In genomic region chr13:114323349-114323748, GRCh38 we compare ENCODE assay signal across 14 cellular contexts. TPM values are rescaled to one million over a fixed set of nuclear protein-coding genes. Genes with fewer than 3 reads are reported as not detected.
DNase-seq lines count a peak whose midpoint lies in the region; ATAC-seq lines count a peak whose summit lies in the region.
"Had no signal": no experiment of that assay in that cellular context is flagged by ENCODE, and none has a peak within 500 bp of the region (broad histone marks: within the 10 kb centered on the region; RNA-seq: fewer than 3 reads in every experiment).

No MANE protein-coding gene starts in this region.

- no peak for DNase-seq in activated T-cell treated with anti-CD3 and anti-CD28 coated beads, Interleukin-2, amount 50 U/mL, for 24 hours
- DNase-seq in activated T-cell treated with anti-CD3 and anti-CD28 coated beads, Interleukin-2, amount 50 U/mL, for 48 hours = no peak
- DNase-seq in activated naive CD4-positive, alpha-beta T cell treated with anti-CD3 and anti-CD28 coated beads, Interleukin-2, amount 50 U/mL, for 72 hours (ENCODE audit: low spot score in 2 of 2) = no peak
- DNase-seq in activated naive CD4-positive, alpha-beta T cell treated with anti-CD3 and anti-CD28 coated beads, Interleukin-2, amount 10 ng/mL, durations not matched to agents 7 days and 5 days = no peak
- no peak for DNase-seq in HT-29 (ENCODE audit: low spot score)
- DNase-seq: C1 segment of cervical spinal cord; Calu3; CD4-positive, alpha-beta memory T cell; COR-L47; DMS53; DND-41; GOT3; HFFc6 had no signal

- no peaks in the 10 kb centered on the region for H3K27me3 Mint-ChIP-seq in activated T-cell treated with anti-CD3 and anti-CD28 coated beads, Interleukin-2, amount 50 U/mL, for 24 hours
- H3K27me3 Mint-ChIP-seq in activated naive CD4-positive, alpha-beta T cell treated with anti-CD3 and anti-CD28 coated beads, Interleukin-2, amount 10 ng/mL, durations not matched to agents 7 days and 5 days = no peaks in the 10 kb centered on the region
- no peaks in the 10 kb centered on the region for H3K27me3 Mint-ChIP-seq in activated T-helper 17 cell treated with anti-CD3 and anti-CD28 coated beads, Interleukin-2, amount 50 U/mL, for 72 hours
- H3K27me3 Mint-ChIP-seq: CD4-positive, alpha-beta memory T cell had no signal

- H3K4me1 Mint-ChIP-seq in activated T-cell treated with anti-CD3 and anti-CD28 coated beads, Interleukin-2, amount 50 U/mL, for 24 hours (ENCODE audit: low read depth) = peaks cover 76% of the 10 kb centered on the region
- peaks cover 35% of the 10 kb centered on the region for H3K4me1 Mint-ChIP-seq in activated naive CD4-positive, alpha-beta T cell treated with anti-CD3 and anti-CD28 coated beads, Interleukin-2, amount 10 ng/mL, durations not matched to agents 7 days and 5 days
- peaks cover 52% of the 10 kb centered on the region for H3K4me1 Mint-ChIP-seq in activated T-helper 17 cell treated with anti-CD3 and anti-CD28 coated beads, Interleukin-2, amount 50 U/mL, for 72 hours

- H3K9me3 Mint-ChIP-seq in activated T-cell treated with anti-CD3 and anti-CD28 coated beads, Interleukin-2, amount 50 U/mL, for 24 hours = no peaks in the 10 kb centered on the region
- H3K9me3 Mint-ChIP-seq in activated naive CD4-positive, alpha-beta T cell treated with anti-CD3 and anti-CD28 coated beads, Interleukin-2, amount 50 U/mL, for 72 hours = no peaks in the 10 kb centered on the region
- no peaks in the 10 kb centered on the region for H3K9me3 Mint-ChIP-seq in activated naive CD4-positive, alpha-beta T cell treated with anti-CD3 and anti-CD28 coated beads, Interleukin-2, amount 10 ng/mL, durations not matched to agents 7 days and 5 days
- H3K9me3 Mint-ChIP-seq in activated T-helper 17 cell treated with anti-CD3 and anti-CD28 coated beads, Interleukin-2, amount 50 U/mL, for 72 hours = no peaks in the 10 kb centered on the region
- H3K9me3 Mint-ChIP-seq: CD4-positive, alpha-beta memory T cell; HFFc6 had no signal

- CTCF ChIA-PET in activated naive CD4-positive, alpha-beta T cell treated with anti-CD3 and anti-CD28 coated beads, Interleukin-2, amount 10 ng/mL, durations not matched to agents 7 days and 5 days (lab: Charles Lee) = no interaction called here

- peak; percentile 46 to 78 for ATAC-seq in activated naive CD4-positive, alpha-beta T cell treated with anti-CD3 and anti-CD28 coated beads, Interleukin-2, amount 50 U/mL, for 72 hours
- ATAC-seq in activated T-helper 17 cell treated with anti-CD3 and anti-CD28 coated beads, Interleukin-2, amount 50 U/mL, for 72 hours (replicated peaks) = peak; percentile 56

- H3K4me3 Mint-ChIP-seq in activated T-cell treated with anti-CD3 and anti-CD28 coated beads, Interleukin-2, amount 50 U/mL, for 24 hours = peak overlapping the region; percentile 16
- no peak overlapping the region for H3K4me3 Mint-ChIP-seq in activated naive CD4-positive, alpha-beta T cell treated with anti-CD3 and anti-CD28 coated beads, Interleukin-2, amount 10 ng/mL, durations not matched to agents 7 days and 5 days
- peak overlapping the region; percentile 56 for H3K4me3 Mint-ChIP-seq in activated T-helper 17 cell treated with anti-CD3 and anti-CD28 coated beads, Interleukin-2, amount 50 U/mL, for 72 hours
- H3K4me3 Mint-ChIP-seq: CD4-positive, alpha-beta memory T cell; HFFc6 had no signal

- H3K27ac Mint-ChIP-seq in activated T-cell treated with anti-CD3 and anti-CD28 coated beads, Interleukin-2, amount 50 U/mL, for 24 hours = peak overlapping the region; percentile 86
- H3K27ac Mint-ChIP-seq in activated naive CD4-positive, alpha-beta T cell treated with anti-CD3 and anti-CD28 coated beads, Interleukin-2, amount 50 U/mL, for 72 hours = no peak overlapping the region
- H3K27ac Mint-ChIP-seq in activated naive CD4-positive, alpha-beta T cell treated with anti-CD3 and anti-CD28 coated beads, Interleukin-2, amount 10 ng/mL, durations not matched to agents 7 days and 5 days = no peak overlapping the region
- peak overlapping the region; percentile 82 for H3K27ac Mint-ChIP-seq in activated T-helper 17 cell treated with anti-CD3 and anti-CD28 coated beads, Interleukin-2, amount 50 U/mL, for 72 hours
- H3K27ac Mint-ChIP-seq: HFFc6 had no signal

- H3K36me3 Mint-ChIP-seq in activated T-cell treated with anti-CD3 and anti-CD28 coated beads, Interleukin-2, amount 50 U/mL, for 24 hours (ENCODE audit: low read depth) = peaks cover 98% of the 10 kb centered on the region
- peaks cover 24 to 75% of the 10 kb centered on the region in 2 donors for H3K36me3 Mint-ChIP-seq in activated naive CD4-positive, alpha-beta T cell treated with anti-CD3 and anti-CD28 coated beads, Interleukin-2, amount 50 U/mL, for 72 hours
- peaks cover 65% of the 10 kb centered on the region for H3K36me3 Mint-ChIP-seq in activated naive CD4-positive, alpha-beta T cell treated with anti-CD3 and anti-CD28 coated beads, Interleukin-2, amount 10 ng/mL, durations not matched to agents 7 days and 5 days
- peaks cover 97% of the 10 kb centered on the region for H3K36me3 Mint-ChIP-seq in activated T-helper 17 cell treated with anti-CD3 and anti-CD28 coated beads, Interleukin-2, amount 50 U/mL, for 72 hours (ENCODE audit: low read depth)

RNA-seq across cellular contexts. Expression of gene CHAMP1, which starts 9.0 kb away (rescaled TPM):
- total RNA-seq in activated naive CD4-positive, alpha-beta T cell treated with anti-CD3 and anti-CD28 coated beads, Interleukin-2, amount 50 U/mL, for 72 hours = 10 to 100 TPM; 29.2 to 40.5 TPM
- total RNA-seq in activated T-helper 17 cell treated with anti-CD3 and anti-CD28 coated beads, Interleukin-2, amount 50 U/mL, for 72 hours = 10 to 100 TPM; 26.6 to 34.6 TPM
- 16.1 and 16.9 TPM in 2 replicates for total RNA-seq in HT-29 (2014; rRNA removed; shearing (Covaris generic))

RNA-seq across cellular contexts. Expression of gene UPF3A, which starts 41.9 kb away (rescaled TPM):
- total RNA-seq in activated naive CD4-positive, alpha-beta T cell treated with anti-CD3 and anti-CD28 coated beads, Interleukin-2, amount 50 U/mL, for 72 hours = 10 to 100 TPM; 42.2 to 76.8 TPM
- 10 to 100 TPM; 45.7 to 60.4 TPM for total RNA-seq in activated T-helper 17 cell treated with anti-CD3 and anti-CD28 coated beads, Interleukin-2, amount 50 U/mL, for 72 hours
- total RNA-seq in HT-29 (2014; rRNA removed; shearing (Covaris generic)) = 33.5 and 41.9 TPM in 2 replicates

Comparison
In these comparisons a context has a peak if more than half of its experiments do, and no peak if none do; other contexts are left out.
1. H3K27ac Mint-ChIP-seq: peak in activated T-cell treated with anti-CD3 and anti-CD28 coated beads, Interleukin-2, amount 50 U/mL, for 24 hours (single experiment) and activated T-helper 17 cell treated with anti-CD3 and anti-CD28 coated beads, Interleukin-2, amount 50 U/mL, for 72 hours (single experiment); none in activated naive CD4-positive, alpha-beta T cell treated with anti-CD3 and anti-CD28 coated beads, Interleukin-2, amount 50 U/mL, for 72 hours (0 of 2) and activated naive CD4-positive, alpha-beta T cell treated with anti-CD3 and anti-CD28 coated beads, Interleukin-2, amount 10 ng/mL, durations not matched to agents 7 days and 5 days (single experiment).